Comparison of ENCODE assay signal across 28 cellular contexts in genomic region chr13:72400859-72401258, GRCh38.
DNase-seq lines count a peak whose midpoint lies in the region; ATAC-seq and TF ChIP-seq lines count a peak whose summit lies in the region.
"Had no signal": no experiment of that assay in that cellular context is flagged by ENCODE, and none has a peak within 500 bp of the region (broad histone marks: within the 10 kb centered on the region; RNA-seq: fewer than 3 reads in every experiment).

No MANE protein-coding gene starts in this region.

- ATAC-seq in DND-41 (ENCODE audit: insufficient read depth, low read depth) (peak; percentile 56; the same call in 2 of the 3 replicates), HG03196 (IDR thresholded peaks at IDR 0.05; ENCODE audit: unreplicated experiment) (no peak)
- ATAC-seq: A549; CD8-positive, alpha-beta T cell had no signal

- intact Hi-C loops in esophagus squamous epithelium (cut with DNase I): no loop called here

- H3K36me3 ChIP-seq in DND-41 (ENCODE audit: insufficient read depth, low read length) (no peaks in the 10 kb centered on the region), esophagus squamous epithelium (no peaks in the 10 kb centered on the region)
- H3K36me3 ChIP-seq: BE2C; BLaER1; BLaER1 treated with 17β-estradiol and CSF1 and Interleukin-3, amounts not matched to agents 10 nM and 100 nM had no signal

- no peak overlapping the region for H2AFZ ChIP-seq in DND-41 (ENCODE audit: low read depth, low read length)

- DNase-seq in DND-41: no peak
- peak; percentile 68 for DNase-seq in Jurkat, Clone E6-1 (ENCODE audit: low read depth, low spot score)
- DNase-seq in esophagus squamous epithelium (lab: John Stamatoyannopoulos, UW): no peak
- DNase-seq: 8988T; ACHN; AML-193; BE2C; C1 segment of cervical spinal cord; Caco-2; Calu3; CD4-positive, alpha-beta memory T cell; CD4-positive, alpha-beta T cell; CD4-positive, CD25-positive, alpha-beta regulatory T cell; CD8-positive, alpha-beta memory T cell; CD8-positive, alpha-beta T cell; COR-L47; DMS 273 treated with DMSO at 0.1 percent for 48 hours; DMS153; DMS53; DMS79; DMS79 treated with DMSO at 0.1 percent for 48 hours; EL had no signal

- no peak for TF ChIP-seq CTCF in DND-41 (IDR thresholded peaks at IDR 0.05; ENCODE audit: borderline replicate concordance, extremely low read depth, low read length, poor library complexity, severe bottlenecking)
- no peak for TF ChIP-seq CTCF in esophagus squamous epithelium (IDR thresholded peaks at IDR 0.05)

- H4K20me1 ChIP-seq in DND-41 (ENCODE audit: insufficient read depth, low read length): no peaks in the 10 kb centered on the region
- H4K20me1 ChIP-seq: BLaER1; BLaER1 treated with 17β-estradiol and CSF1 and Interleukin-3, amounts not matched to agents 10 nM and 100 nM had no signal

- H3K27ac ChIP-seq in DND-41 (ENCODE audit: low read length): no peak overlapping the region
- no peak overlapping the region for H3K27ac ChIP-seq in esophagus squamous epithelium
- H3K27ac ChIP-seq: 22Rv1; A549; BLaER1; BLaER1 treated with 17β-estradiol and CSF1 and Interleukin-3, amounts not matched to agents 10 nM and 100 nM; C4-2B had no signal

- TF ChIP-seq POLR2A in esophagus squamous epithelium (IDR thresholded peaks at IDR 0.05): no peak

- H3K4me1 ChIP-seq in DND-41 (ENCODE audit: insufficient read depth, low read length) (no peaks in the 10 kb centered on the region), esophagus squamous epithelium (no peaks in the 10 kb centered on the region)
- H3K4me1 ChIP-seq: A549; BLaER1; BLaER1 treated with 17β-estradiol and CSF1 and Interleukin-3, amounts not matched to agents 10 nM and 100 nM; Caco-2 had no signal

- H3K9me3 ChIP-seq in DND-41 (ENCODE audit: insufficient read depth, low read length, severe bottlenecking) (no peaks in the 10 kb centered on the region), esophagus squamous epithelium (no peaks in the 10 kb centered on the region)
- H3K9me3 ChIP-seq: A549; BE2C; BLaER1; BLaER1 treated with 17β-estradiol and CSF1 and Interleukin-3, amounts not matched to agents 10 nM and 100 nM; Caco-2 had no signal

- WGBS in esophagus squamous epithelium, 2 donors: 81 to 90% methylated on average over 3 of the region's 3 CpGs

- H3K4me3 ChIP-seq in DND-41 (ENCODE audit: low read depth in 1 of 2, low read length in 2 of 2): no peak overlapping the region
- H3K4me3 ChIP-seq in Jurkat, Clone E6-1 (ENCODE audit: low read length): no peak overlapping the region
- H3K4me3 ChIP-seq in esophagus squamous epithelium: no peak overlapping the region
- H3K4me3 ChIP-seq: A549; BLaER1; BLaER1 treated with 17β-estradiol and CSF1 and Interleukin-3, amounts not matched to agents 10 nM and 100 nM had no signal

- H3K4me2 ChIP-seq in DND-41 (ENCODE audit: insufficient read depth, low read length): no peak overlapping the region
- H3K4me2 ChIP-seq: A549; BLaER1; BLaER1 treated with 17β-estradiol and CSF1 and Interleukin-3, amounts not matched to agents 10 nM and 100 nM had no signal

- no peaks in the 10 kb centered on the region for H3K79me2 ChIP-seq in DND-41 (ENCODE audit: insufficient read depth, low read length)

- H3K9ac ChIP-seq in DND-41 (ENCODE audit: low read depth, low read length): no peak overlapping the region
- H3K9ac ChIP-seq: BLaER1; BLaER1 treated with 17β-estradiol and CSF1 and Interleukin-3, amounts not matched to agents 10 nM and 100 nM had no signal

- no peaks in the 10 kb centered on the region for H3K27me3 ChIP-seq in DND-41 (ENCODE audit: insufficient read depth, low read length, poor library complexity)
- no peaks in the 10 kb centered on the region for H3K27me3 ChIP-seq in esophagus squamous epithelium
- H3K27me3 ChIP-seq: BE2C; BLaER1; BLaER1 treated with 17β-estradiol and CSF1 and Interleukin-3, amounts not matched to agents 10 nM and 100 nM had no signal
